In the genomic region with DNA sequence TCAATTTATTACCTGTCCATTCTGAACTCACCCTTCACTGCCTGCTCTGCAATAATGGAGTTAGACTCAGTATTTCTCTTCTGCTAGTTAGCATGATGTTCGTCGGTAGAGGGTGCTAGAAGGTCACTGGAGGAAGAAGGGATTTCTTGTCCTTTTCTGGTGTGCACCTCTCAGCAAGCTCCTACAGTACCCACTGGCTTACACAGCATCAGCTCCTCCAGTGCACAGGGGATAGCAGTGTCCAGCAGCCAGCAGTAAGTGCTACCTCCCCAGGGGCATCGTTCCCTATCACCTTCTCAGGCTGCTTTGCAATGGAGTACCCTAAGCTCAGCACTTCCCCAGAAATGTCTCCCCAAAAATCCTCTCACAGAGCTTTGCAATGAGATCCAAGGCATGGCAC, we compare ENCODE assay signal across 8 cellular contexts. TPM values are rescaled to one million over a fixed set of nuclear protein-coding genes. Genes with fewer than 3 reads are reported as not detected.
A peak's percentile ranks its signal among the peaks of the same experiment; 100 is the strongest.
DNase-seq lines count a peak whose midpoint lies in the region; ATAC-seq lines count a peak whose summit lies in the region.

No MANE protein-coding gene starts in this region.

- no peaks in the 10 kb centered on the region for H3K4me1 Mint-ChIP-seq in activated CD4-positive, alpha-beta T cell treated with anti-CD3 and anti-CD28 coated beads for 36 hours
- no peaks in the 10 kb centered on the region for H3K4me1 Mint-ChIP-seq in activated T-helper 17 cell treated with anti-CD3 and anti-CD28 coated beads, Interleukin-2, amount 50 U/mL, for 72 hours
- no peaks in the 10 kb centered on the region for H3K4me1 Mint-ChIP-seq in natural killer cell treated with Interleukin-12 subunit alpha and Interleukin-12 subunit beta and Interleukin-15 and Interleukin-18, amount 100 ng/mL, for 72 hours (ENCODE audit: low read depth in 2 of 2)

- CTCF ChIA-PET in activated CD4-positive, alpha-beta T cell treated with anti-CD3 and anti-CD28 coated beads for 36 hours (lab: Charles Lee) = interaction anchor here (0.6 to 8.5 kb wide), 10 partner anchors 10 to 157 kb away, joined by 3 to 81 read pairs (median 4); a partner anchor contains a TSS

- intact Hi-C loops in activated CD4-positive, alpha-beta T cell treated with anti-CD3 and anti-CD28 coated beads for 36 hours (cut with DNase I, micrococcal nuclease) = loop anchor here (1.0 to 5.0 kb wide), 4 partner anchors 65 to 231 kb away; a partner anchor contains a TSS

- no peak overlapping the region for H3K27ac Mint-ChIP-seq in activated CD4-positive, alpha-beta T cell treated with anti-CD3 and anti-CD28 coated beads for 36 hours
- no peak overlapping the region for H3K27ac Mint-ChIP-seq in activated T-helper 17 cell treated with anti-CD3 and anti-CD28 coated beads, Interleukin-2, amount 50 U/mL, for 72 hours
- no peak overlapping the region for H3K27ac Mint-ChIP-seq in natural killer cell treated with Interleukin-12 subunit alpha and Interleukin-12 subunit beta and Interleukin-15 and Interleukin-18, amount 100 ng/mL, for 72 hours

- H3K4me3 Mint-ChIP-seq in activated CD4-positive, alpha-beta T cell treated with anti-CD3 and anti-CD28 coated beads for 36 hours = no peak overlapping the region
- no peak overlapping the region for H3K4me3 Mint-ChIP-seq in activated T-helper 17 cell treated with anti-CD3 and anti-CD28 coated beads, Interleukin-2, amount 50 U/mL, for 72 hours
- no peak overlapping the region for H3K4me3 Mint-ChIP-seq in natural killer cell treated with Interleukin-12 subunit alpha and Interleukin-12 subunit beta and Interleukin-15 and Interleukin-18, amount 100 ng/mL, for 72 hours

- no peaks in the 10 kb centered on the region for H3K9me3 Mint-ChIP-seq in activated CD4-positive, alpha-beta T cell treated with anti-CD3 and anti-CD28 coated beads for 36 hours (ENCODE audit: low read depth)
- H3K9me3 Mint-ChIP-seq in activated T-helper 17 cell treated with anti-CD3 and anti-CD28 coated beads, Interleukin-2, amount 50 U/mL, for 72 hours = no peaks in the 10 kb centered on the region
- no peaks in the 10 kb centered on the region for H3K9me3 Mint-ChIP-seq in natural killer cell treated with Interleukin-12 subunit alpha and Interleukin-12 subunit beta and Interleukin-15 and Interleukin-18, amount 100 ng/mL, for 72 hours

- no peaks in the 10 kb centered on the region for H3K36me3 Mint-ChIP-seq in activated CD4-positive, alpha-beta T cell treated with anti-CD3 and anti-CD28 coated beads for 36 hours (ENCODE audit: low read depth)
- no peaks in the 10 kb centered on the region for H3K36me3 Mint-ChIP-seq in activated T-helper 17 cell treated with anti-CD3 and anti-CD28 coated beads, Interleukin-2, amount 50 U/mL, for 72 hours (ENCODE audit: low read depth)
- no peaks in the 10 kb centered on the region for H3K36me3 Mint-ChIP-seq in natural killer cell treated with Interleukin-12 subunit alpha and Interleukin-12 subunit beta and Interleukin-15 and Interleukin-18, amount 100 ng/mL, for 72 hours

- peak; percentile 68 for ATAC-seq in activated CD4-positive, alpha-beta T cell treated with anti-CD3 and anti-CD28 coated beads for 36 hours
- ATAC-seq in activated T-helper 17 cell treated with anti-CD3 and anti-CD28 coated beads, Interleukin-2, amount 50 U/mL, for 72 hours (replicated peaks) = peak; percentile 35
- ATAC-seq in natural killer cell treated with Interleukin-12 subunit alpha and Interleukin-12 subunit beta and Interleukin-15 and Interleukin-18, amount 100 ng/mL, for 72 hours = peak; percentile 48 to 49
- ATAC-seq in GM18498 (IDR thresholded peaks at IDR 0.05; ENCODE audit: unreplicated experiment) = no peak

- POLR2A ChIA-PET in activated CD4-positive, alpha-beta T cell treated with anti-CD3 and anti-CD28 coated beads for 36 hours (lab: Charles Lee) = interaction anchor here (0.6 kb wide), 1 partner anchor 904 kb away, joined by 5 read pairs; no protein-coding TSS in a partner anchor

- H3K27me3 Mint-ChIP-seq in activated CD4-positive, alpha-beta T cell treated with anti-CD3 and anti-CD28 coated beads for 36 hours = peaks cover 29% of the 10 kb centered on the region
- peaks cover 41% of the 10 kb centered on the region for H3K27me3 Mint-ChIP-seq in activated T-helper 17 cell treated with anti-CD3 and anti-CD28 coated beads, Interleukin-2, amount 50 U/mL, for 72 hours
- peaks cover 29 to 35% of the 10 kb centered on the region in 2 donors for H3K27me3 Mint-ChIP-seq in natural killer cell treated with Interleukin-12 subunit alpha and Interleukin-12 subunit beta and Interleukin-15 and Interleukin-18, amount 100 ng/mL, for 72 hours

- DNase-seq in activated CD4-positive, alpha-beta T cell treated with anti-CD3 and anti-CD28 coated beads for 36 hours = peak; percentile 52
- no peak for DNase-seq in activated CD4-positive, alpha-beta T cell treated with anti-CD3 and anti-CD28 coated beads for 4 hours
- DNase-seq in LHCN-M2 (ENCODE audit: low read depth) = peak; percentile 35
- DNase-seq in natural killer cell treated with Interleukin-12 subunit alpha and Interleukin-12 subunit beta and Interleukin-15 and Interleukin-18, amount 100 ng/mL, for 72 hours (ENCODE audit: low spot score) = no peak
- DNase-seq in cerebellum (ENCODE audit: low spot score) = no peak
- DNase-seq in SKM-1 treated with dmso at 0.1 percent for 144 hours (lab: John Stamatoyannopoulos, UW; ENCODE audit: unreplicated experiment) = no peak

RNA-seq across cellular contexts. Expression of a gene that starts 45.9 kb away (rescaled TPM):
- total RNA-seq in activated CD4-positive, alpha-beta T cell treated with anti-CD3 and anti-CD28 coated beads for 36 hours = 10 to 100 TPM; 20.1 to 22.3 TPM
- total RNA-seq in LHCN-M2 (2014; rRNA removed) = 25.8 and 40.0 TPM in 2 replicates
- polyA plus RNA-seq in LHCN-M2 (2012) = 6.1 TPM
- total RNA-seq in activated T-helper 17 cell treated with anti-CD3 and anti-CD28 coated beads, Interleukin-2, amount 50 U/mL, for 72 hours = 10 to 100 TPM; 20.8 to 27.5 TPM
- total RNA-seq in natural killer cell treated with Interleukin-12 subunit alpha and Interleukin-12 subunit beta and Interleukin-15 and Interleukin-18, amount 100 ng/mL, for 72 hours = 10 to 100 TPM; 31.8 to 38.5 TPM
- 293 TPM for total RNA-seq in cerebellum

Comparison
In these comparisons a context has a peak if more than half of its experiments do, and no peak if none do; other contexts are left out.
1. DNase-seq: peak in activated CD4-positive, alpha-beta T cell treated with anti-CD3 and anti-CD28 coated beads for 36 hours (single experiment) and LHCN-M2 (single experiment); none in activated CD4-positive, alpha-beta T cell treated with anti-CD3 and anti-CD28 coated beads for 4 hours (0 of 2), natural killer cell treated with Interleukin-12 subunit alpha and Interleukin-12 subunit beta and Interleukin-15 and Interleukin-18, amount 100 ng/mL, for 72 hours (single experiment), cerebellum (single experiment) and SKM-1 treated with dmso at 0.1 percent for 144 hours (single experiment).